Comparison of ENCODE assay signal across 31 cellular contexts in the genomic region with DNA sequence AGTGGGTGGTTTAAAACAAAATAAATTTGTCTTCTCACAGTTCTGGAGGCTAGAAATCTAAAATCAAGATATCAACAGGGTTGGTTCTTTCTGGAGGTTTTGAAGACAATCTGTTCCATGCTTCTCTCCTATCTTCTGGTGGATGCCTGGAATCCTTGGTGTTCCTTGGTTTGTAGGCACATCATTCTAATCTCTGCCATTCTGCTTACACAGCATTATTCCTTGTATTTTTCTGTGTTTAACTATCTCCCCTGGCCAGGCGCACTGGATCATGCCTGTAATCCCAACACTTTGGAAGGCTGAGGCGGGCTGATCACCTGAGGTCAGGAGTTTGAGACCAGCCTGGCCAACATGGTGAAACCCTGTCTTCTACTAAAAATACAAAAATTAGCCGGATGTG.
"Had no signal": no experiment of that assay in that cellular context is flagged by ENCODE, and none has a peak within 500 bp of the region (broad histone marks: within the 10 kb centered on the region; RNA-seq: fewer than 3 reads in every experiment).

No MANE protein-coding gene starts in this region.

- H3K27me3 ChIP-seq: neural progenitor cell, ovary, spleen, suprapubic skin, testis, tibial artery, transverse colon, upper lobe of right lung, uterus had no signal

- H3K27me3 Mint-ChIP-seq: naive thymus-derived CD4-positive, alpha-beta T cell; natural killer cell treated with Interleukin-12 subunit alpha and Interleukin-12 subunit beta and Interleukin-15 and Interleukin-18, amount 100 ng/mL, for 72 hours; progenitor cell of endocrine pancreas; stimulated activated memory B cell treated with anti-CD40 and anti-IgM and Interleukin-4, amounts not matched to agents 10 μg/mL and 1 μg/mL and 100 μg/mL, for 72 hours; stimulated activated naive CD8-positive, alpha-beta T cell treated with anti-CD3 and anti-CD28 coated beads, Interleukin-15, amount 100 ng/mL, for 72 hours; type B pancreatic cell had no signal

- H3K27ac ChIP-seq: neural progenitor cell, ovary, parathyroid adenoma, psoas muscle, skin epidermis, spleen, suprapubic skin, testis, tibial artery, transverse colon, upper lobe of right lung, uterus had no signal

- H3K36me3 ChIP-seq: neural progenitor cell, ovary, spleen, suprapubic skin, transverse colon, upper lobe of right lung, uterus had no signal

- H3K4me3 Mint-ChIP-seq: naive thymus-derived CD4-positive, alpha-beta T cell; natural killer cell treated with Interleukin-12 subunit alpha and Interleukin-12 subunit beta and Interleukin-15 and Interleukin-18, amount 100 ng/mL, for 72 hours; neural progenitor cell; stimulated activated memory B cell treated with anti-CD40 and anti-IgM and Interleukin-4, amounts not matched to agents 10 μg/mL and 1 μg/mL and 100 μg/mL, for 72 hours; stimulated activated naive CD8-positive, alpha-beta T cell treated with anti-CD3 and anti-CD28 coated beads, Interleukin-15, amount 100 ng/mL, for 72 hours; type B pancreatic cell had no signal

- DNase-seq: naive thymus-derived CD4-positive, alpha-beta T cell; occipital lobe; ovary; posterior cingulate gyrus; psoas muscle; right cardiac atrium; spleen; stimulated activated CD4-positive, alpha-beta T cell treated with anti-CD3 and anti-CD28 coated beads, Interleukin-12 subunit alpha, Interleukin-12 subunit beta, amount 100 ng/mL, for 4 hours; stimulated activated CD4-positive, alpha-beta T cell treated with anti-CD3 and anti-CD28 coated beads, Interleukin-1b, Interleukin-23, amount 100 ng/mL, for 48 hours; stimulated activated CD4-positive, alpha-beta T cell treated with anti-CD3 and anti-CD28 coated beads, Interleukin-4, amount 100 ng/mL, for 1 hour; stimulated activated CD4-positive, alpha-beta T cell treated with anti-CD3 and anti-CD28 coated beads, Interleukin-4, amount 100 ng/mL, for 4 hours; stimulated activated CD8-positive, alpha-beta memory T cell treated with anti-CD3 and anti-CD28 coated beads, Interleukin-4, amount 100 ng/mL, for 48 hours; stimulated activated naive CD4-positive, alpha-beta T cell; stimulated activated naive CD8-positive, alpha-beta T cell treated with anti-CD3 and anti-CD28 coated beads, Interleukin-15, amount 100 ng/mL, for 72 hours; stimulated activated naive CD8-positive, alpha-beta T cell treated with anti-CD3 and anti-CD28 coated beads, Interleukin-15, Interleukin-2, amounts not matched to agents 100 U/mL and 50 U/mL, for 24 hours; substantia nigra; testis; tibial artery; transverse colon; upper lobe of right lung; uterus had no signal

- ATAC-seq: naive thymus-derived CD4-positive, alpha-beta T cell; natural killer cell treated with Interleukin-12 subunit alpha and Interleukin-12 subunit beta and Interleukin-15 and Interleukin-18, amount 100 ng/mL, for 72 hours; psoas muscle; right cardiac atrium; sciatic nerve; stimulated activated memory B cell treated with anti-CD40 and anti-IgM and Interleukin-4, amounts not matched to agents 10 μg/mL and 1 μg/mL and 100 μg/mL, for 72 hours; stimulated activated naive CD8-positive, alpha-beta T cell treated with anti-CD3 and anti-CD28 coated beads, Interleukin-15, amount 100 ng/mL, for 72 hours; stimulated activated naive CD8-positive, alpha-beta T cell treated with anti-CD3 and anti-CD28 coated beads, Interleukin-15, Interleukin-2, amounts not matched to agents 100 U/mL and 50 U/mL, for 24 hours; upper lobe of right lung had no signal

- H3K9me3 ChIP-seq: ovary, testis had no signal

- H3K4me3 ChIP-seq: neural progenitor cell, ovary, psoas muscle, skin epidermis, smooth muscle cell, spleen, suprapubic skin, testis, tibial artery, transverse colon, upper lobe of right lung, uterus had no signal

- H3K27ac Mint-ChIP-seq: naive thymus-derived CD4-positive, alpha-beta T cell; natural killer cell treated with Interleukin-12 subunit alpha and Interleukin-12 subunit beta and Interleukin-15 and Interleukin-18, amount 100 ng/mL, for 72 hours; neural progenitor cell; progenitor cell of endocrine pancreas; stimulated activated memory B cell treated with anti-CD40 and anti-IgM and Interleukin-4, amounts not matched to agents 10 μg/mL and 1 μg/mL and 100 μg/mL, for 72 hours; stimulated activated naive CD8-positive, alpha-beta T cell treated with anti-CD3 and anti-CD28 coated beads, Interleukin-15, amount 100 ng/mL, for 72 hours; type B pancreatic cell had no signal

- H3K4me1 Mint-ChIP-seq: neural progenitor cell; stimulated activated naive CD8-positive, alpha-beta T cell treated with anti-CD3 and anti-CD28 coated beads, Interleukin-15, amount 100 ng/mL, for 72 hours had no signal

- H3K9ac ChIP-seq: neural progenitor cell, parathyroid adenoma had no signal

- H3K4me2 ChIP-seq: neural progenitor cell, smooth muscle cell had no signal

- H3K4me1 ChIP-seq: neural progenitor cell, parathyroid adenoma, psoas muscle, spleen, suprapubic skin, testis, tibial artery, transverse colon, upper lobe of right lung, uterus had no signal

- H2AFZ ChIP-seq: neural progenitor cell, parathyroid adenoma had no signal
